1 cellular context compared by ENCODE assay signal in genomic region chr11:65663634-65664200, GRCh38.
TF ChIP-seq lines count a peak whose summit lies in the region.

No MANE protein-coding gene starts in this region.

TF ChIP-seq in GM12878, 131 proteins besides CTCF, POLR2A, EP300 and RAD21:
- TF ChIP-seq ATF7 (IDR thresholded peaks at IDR 0.05; ENCODE audit: low read depth), result peak; percentile 41; the same call in 1 of the 2 replicates
- no peak for TF ChIP-seq JUND (IDR thresholded peaks at IDR 0.05; ENCODE audit: low read depth, low read length)
- TF ChIP-seq MEF2B (IDR thresholded peaks at IDR 0.05; ENCODE audit: partially characterized antibody, poor library complexity, severe bottlenecking), result peak; percentile 81
- TF ChIP-seq RCOR1 (conservative IDR thresholded peaks at IDR 0.05; ENCODE audit: low read depth, low read length), result no peak
- TF ChIP-seq SIN3A (IDR thresholded peaks at IDR 0.05; ENCODE audit: low read depth, low read length), result no peak
- no peak for TF ChIP-seq HDAC6 (IDR thresholded peaks at IDR 0.05; ENCODE audit: unreplicated experiment)
- TF ChIP-seq NRF1 (conservative IDR thresholded peaks at IDR 0.05; ENCODE audit: low read depth, low read length), result no peak
- no peak; the same call in 1 of the 2 replicates for TF ChIP-seq RUNX3 (IDR thresholded peaks at IDR 0.05; ENCODE audit: low read length)
- TF ChIP-seq BACH1 (IDR thresholded peaks at IDR 0.05; ENCODE audit: borderline replicate concordance), result peak; percentile 48
- TF ChIP-seq, protein P1, sequence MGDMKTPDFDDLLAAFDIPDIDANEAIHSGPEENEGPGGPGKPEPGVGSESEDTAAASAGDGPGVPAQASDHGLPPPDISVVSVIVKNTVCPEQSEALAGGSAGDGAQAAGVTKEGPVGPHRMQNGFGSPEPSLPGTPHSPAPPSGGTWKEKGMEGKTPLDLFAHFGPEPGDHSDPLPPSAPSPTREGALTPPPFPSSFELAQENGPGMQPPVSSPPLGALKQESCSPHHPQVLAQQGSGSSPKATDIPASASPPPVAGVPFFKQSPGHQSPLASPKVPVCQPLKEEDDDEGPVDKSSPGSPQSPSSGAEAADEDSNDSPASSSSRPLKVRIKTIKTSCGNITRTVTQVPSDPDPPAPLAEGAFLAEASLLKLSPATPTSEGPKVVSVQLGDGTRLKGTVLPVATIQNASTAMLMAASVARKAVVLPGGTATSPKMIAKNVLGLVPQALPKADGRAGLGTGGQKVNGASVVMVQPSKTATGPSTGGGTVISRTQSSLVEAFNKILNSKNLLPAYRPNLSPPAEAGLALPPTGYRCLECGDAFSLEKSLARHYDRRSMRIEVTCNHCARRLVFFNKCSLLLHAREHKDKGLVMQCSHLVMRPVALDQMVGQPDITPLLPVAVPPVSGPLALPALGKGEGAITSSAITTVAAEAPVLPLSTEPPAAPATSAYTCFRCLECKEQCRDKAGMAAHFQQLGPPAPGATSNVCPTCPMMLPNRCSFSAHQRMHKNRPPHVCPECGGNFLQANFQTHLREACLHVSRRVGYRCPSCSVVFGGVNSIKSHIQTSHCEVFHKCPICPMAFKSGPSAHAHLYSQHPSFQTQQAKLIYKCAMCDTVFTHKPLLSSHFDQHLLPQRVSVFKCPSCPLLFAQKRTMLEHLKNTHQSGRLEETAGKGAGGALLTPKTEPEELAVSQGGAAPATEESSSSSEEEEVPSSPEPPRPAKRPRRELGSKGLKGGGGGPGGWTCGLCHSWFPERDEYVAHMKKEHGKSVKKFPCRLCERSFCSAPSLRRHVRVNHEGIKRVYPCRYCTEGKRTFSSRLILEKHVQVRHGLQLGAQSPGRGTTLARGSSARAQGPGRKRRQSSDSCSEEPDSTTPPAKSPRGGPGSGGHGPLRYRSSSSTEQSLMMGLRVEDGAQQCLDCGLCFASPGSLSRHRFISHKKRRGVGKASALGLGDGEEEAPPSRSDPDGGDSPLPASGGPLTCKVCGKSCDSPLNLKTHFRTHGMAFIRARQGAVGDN (IDR thresholded peaks at IDR 0.05), result no peak
- peak; percentile 78 for TF ChIP-seq MTA2 (IDR thresholded peaks at IDR 0.05; ENCODE audit: low read depth)
- no peak for TF ChIP-seq ZNF217 (IDR thresholded peaks at IDR 0.05)
- TF ChIP-seq EGR1 (IDR thresholded peaks at IDR 0.05; ENCODE audit: borderline replicate concordance in 1 of 2, low read depth in 2 of 2, low read length in 2 of 2), result peak in 1 of 2 experiments; percentile 91; a peak in 2 of 3 replicates
- no peak for TF ChIP-seq SREBF1 (IDR thresholded peaks at IDR 0.05; ENCODE audit: low read length)
- TF ChIP-seq CREM (IDR thresholded peaks at IDR 0.05; ENCODE audit: low read depth), result 0 out of 2 replicates have a peak, but pooled peaks have one; percentile 14
- TF ChIP-seq HDGF (IDR thresholded peaks at IDR 0.05), result 0 out of 2 replicates have a peak, but pooled peaks have one; percentile 24
- TF ChIP-seq STAT1 (conservative IDR thresholded peaks at IDR 0.05), result no peak
- TF ChIP-seq RAD51 (IDR thresholded peaks at IDR 0.05), result peak; percentile 77
- TF ChIP-seq EED (IDR thresholded peaks at IDR 0.05; ENCODE audit: low read depth), result peak; percentile 77
- TF ChIP-seq IKZF1 (conservative IDR thresholded peaks at IDR 0.05), result peak; percentile 96
- no peak for TF ChIP-seq ZNF622 (IDR thresholded peaks at IDR 0.05)
- no peak for TF ChIP-seq CHD4 (IDR thresholded peaks at IDR 0.05)
- TF ChIP-seq DPF2 (IDR thresholded peaks at IDR 0.05), result peak; percentile 41; the same call in 1 of the 2 replicates
- TF ChIP-seq JUNB (IDR thresholded peaks at IDR 0.05), result no peak
- peak; percentile 33 for TF ChIP-seq CUX1 (IDR thresholded peaks at IDR 0.05; ENCODE audit: insufficient replicate concordance, low read depth, low read length)
- TF ChIP-seq, protein P2, sequence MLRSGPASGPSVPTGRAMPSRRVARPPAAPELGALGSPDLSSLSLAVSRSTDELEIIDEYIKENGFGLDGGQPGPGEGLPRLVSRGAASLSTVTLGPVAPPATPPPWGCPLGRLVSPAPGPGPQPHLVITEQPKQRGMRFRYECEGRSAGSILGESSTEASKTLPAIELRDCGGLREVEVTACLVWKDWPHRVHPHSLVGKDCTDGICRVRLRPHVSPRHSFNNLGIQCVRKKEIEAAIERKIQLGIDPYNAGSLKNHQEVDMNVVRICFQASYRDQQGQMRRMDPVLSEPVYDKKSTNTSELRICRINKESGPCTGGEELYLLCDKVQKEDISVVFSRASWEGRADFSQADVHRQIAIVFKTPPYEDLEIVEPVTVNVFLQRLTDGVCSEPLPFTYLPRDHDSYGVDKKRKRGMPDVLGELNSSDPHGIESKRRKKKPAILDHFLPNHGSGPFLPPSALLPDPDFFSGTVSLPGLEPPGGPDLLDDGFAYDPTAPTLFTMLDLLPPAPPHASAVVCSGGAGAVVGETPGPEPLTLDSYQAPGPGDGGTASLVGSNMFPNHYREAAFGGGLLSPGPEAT (IDR thresholded peaks at IDR 0.05; ENCODE audit: low read depth), result peak; percentile 94
- TF ChIP-seq IKZF2 (IDR thresholded peaks at IDR 0.05), result peak; percentile 97 to 98
- TF ChIP-seq, protein P3, sequence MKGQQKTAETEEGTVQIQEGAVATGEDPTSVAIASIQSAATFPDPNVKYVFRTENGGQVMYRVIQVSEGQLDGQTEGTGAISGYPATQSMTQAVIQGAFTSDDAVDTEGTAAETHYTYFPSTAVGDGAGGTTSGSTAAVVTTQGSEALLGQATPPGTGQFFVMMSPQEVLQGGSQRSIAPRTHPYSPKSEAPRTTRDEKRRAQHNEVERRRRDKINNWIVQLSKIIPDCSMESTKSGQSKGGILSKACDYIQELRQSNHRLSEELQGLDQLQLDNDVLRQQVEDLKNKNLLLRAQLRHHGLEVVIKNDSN (IDR thresholded peaks at IDR 0.05; ENCODE audit: borderline replicate concordance, extremely low read length, insufficient read depth, low read depth, low read length), result peak; percentile 43
- TF ChIP-seq CBX3 (IDR thresholded peaks at IDR 0.05; ENCODE audit: borderline replicate concordance, low read depth), result no peak
- 0 out of 2 replicates have a peak, but pooled peaks have one; percentile 7 for TF ChIP-seq POLR2AphosphoS5 (IDR thresholded peaks at IDR 0.05; ENCODE audit: low read length)
- TF ChIP-seq SMAD5 (IDR thresholded peaks at IDR 0.05; ENCODE audit: low read depth), result no peak
- TF ChIP-seq, protein P4, sequence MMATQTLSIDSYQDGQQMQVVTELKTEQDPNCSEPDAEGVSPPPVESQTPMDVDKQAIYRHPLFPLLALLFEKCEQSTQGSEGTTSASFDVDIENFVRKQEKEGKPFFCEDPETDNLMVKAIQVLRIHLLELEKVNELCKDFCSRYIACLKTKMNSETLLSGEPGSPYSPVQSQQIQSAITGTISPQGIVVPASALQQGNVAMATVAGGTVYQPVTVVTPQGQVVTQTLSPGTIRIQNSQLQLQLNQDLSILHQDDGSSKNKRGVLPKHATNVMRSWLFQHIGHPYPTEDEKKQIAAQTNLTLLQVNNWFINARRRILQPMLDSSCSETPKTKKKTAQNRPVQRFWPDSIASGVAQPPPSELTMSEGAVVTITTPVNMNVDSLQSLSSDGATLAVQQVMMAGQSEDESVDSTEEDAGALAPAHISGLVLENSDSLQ (IDR thresholded peaks at IDR 0.05), result no peak
- peak; percentile 47; the same call in 1 of the 2 replicates for TF ChIP-seq FOXK2 (IDR thresholded peaks at IDR 0.05)
- peak; percentile 11 to 31; a peak in 2 of 4 replicates for TF ChIP-seq BHLHE40 (IDR thresholded peaks at IDR 0.05; ENCODE audit: borderline replicate concordance in 1 of 2, low read depth in 2 of 2, low read length in 1 of 2)
- TF ChIP-seq SPI1 (IDR thresholded peaks at IDR 0.05; ENCODE audit: borderline replicate concordance, insufficient read depth, low read depth, low read length), result peak; percentile 68; the same call in 1 of the 2 replicates
- no peak for TF ChIP-seq TARDBP (IDR thresholded peaks at IDR 0.05; ENCODE audit: borderline replicate concordance)
- TF ChIP-seq, protein P5, sequence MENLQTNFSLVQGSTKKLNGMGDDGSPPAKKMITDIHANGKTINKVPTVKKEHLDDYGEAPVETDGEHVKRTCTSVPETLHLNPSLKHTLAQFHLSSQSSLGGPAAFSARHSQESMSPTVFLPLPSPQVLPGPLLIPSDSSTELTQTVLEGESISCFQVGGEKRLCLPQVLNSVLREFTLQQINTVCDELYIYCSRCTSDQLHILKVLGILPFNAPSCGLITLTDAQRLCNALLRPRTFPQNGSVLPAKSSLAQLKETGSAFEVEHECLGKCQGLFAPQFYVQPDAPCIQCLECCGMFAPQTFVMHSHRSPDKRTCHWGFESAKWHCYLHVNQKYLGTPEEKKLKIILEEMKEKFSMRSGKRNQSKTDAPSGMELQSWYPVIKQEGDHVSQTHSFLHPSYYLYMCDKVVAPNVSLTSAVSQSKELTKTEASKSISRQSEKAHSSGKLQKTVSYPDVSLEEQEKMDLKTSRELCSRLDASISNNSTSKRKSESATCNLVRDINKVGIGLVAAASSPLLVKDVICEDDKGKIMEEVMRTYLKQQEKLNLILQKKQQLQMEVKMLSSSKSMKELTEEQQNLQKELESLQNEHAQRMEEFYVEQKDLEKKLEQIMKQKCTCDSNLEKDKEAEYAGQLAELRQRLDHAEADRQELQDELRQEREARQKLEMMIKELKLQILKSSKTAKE (IDR thresholded peaks at IDR 0.05; ENCODE audit: low read depth, poor library complexity, severe bottlenecking), result peak; percentile 80
- no peak; the same call in 1 of the 2 replicates for TF ChIP-seq MLLT1 (IDR thresholded peaks at IDR 0.05)
- no peak for TF ChIP-seq TAF1 (IDR thresholded peaks at IDR 0.05; ENCODE audit: borderline replicate concordance, low read depth, low read length)
- TF ChIP-seq RFX5 (IDR thresholded peaks at IDR 0.05; ENCODE audit: low read depth, low read length), result no peak
- TF ChIP-seq ATF2 (IDR thresholded peaks at IDR 0.05; ENCODE audit: low read length), result no peak
- TF ChIP-seq NBN (IDR thresholded peaks at IDR 0.05), result no peak; the same call in none of the 2 replicates
- TF ChIP-seq WRNIP1 (IDR thresholded peaks at IDR 0.05; ENCODE audit: borderline replicate concordance, low read depth, low read length), result no peak
- 0 out of 2 replicates have a peak, but pooled peaks have one; percentile 5 for TF ChIP-seq GATAD2B (conservative IDR thresholded peaks at IDR 0.05; ENCODE audit: low read depth)
- TF ChIP-seq RELA (IDR thresholded peaks at IDR 0.05; ENCODE audit: borderline replicate concordance, partially characterized antibody), result peak; percentile 14
- 0 out of 2 replicates have a peak, but pooled peaks have one; percentile 21 for TF ChIP-seq BCL11A (IDR thresholded peaks at IDR 0.05; ENCODE audit: low read depth, low read length)
TF ChIP-seq in GM12878: peak in this region for 23.
